ENCODE assay signal across 16 cellular contexts in the genomic region with DNA sequence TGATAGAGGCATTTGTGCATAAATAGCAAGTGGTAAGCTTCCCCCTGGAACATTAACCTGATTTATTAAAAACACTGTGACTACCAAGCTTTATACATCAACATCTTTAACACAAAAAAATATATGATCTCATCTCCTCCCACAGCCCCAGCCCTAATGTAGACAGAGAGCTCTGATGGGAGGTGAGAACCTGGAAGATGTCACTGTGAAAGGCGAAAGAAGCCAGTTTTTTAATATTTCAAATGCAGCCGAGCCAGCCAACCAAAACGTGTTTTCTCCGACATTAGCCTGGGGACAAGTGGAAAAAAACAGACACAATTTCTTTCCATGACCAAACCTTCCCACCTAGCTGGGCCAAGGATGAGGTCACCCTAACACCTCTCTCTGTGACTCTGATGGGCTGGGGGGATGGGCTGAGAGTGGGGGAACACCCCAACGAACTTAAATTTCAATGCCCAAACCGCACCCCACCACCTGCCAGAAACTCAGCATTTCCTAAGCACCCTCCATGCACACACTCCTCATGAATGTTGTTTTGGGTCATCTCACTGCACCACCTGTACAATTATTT.
DNase-seq lines count a peak whose midpoint lies in the region; ATAC-seq and TF ChIP-seq lines count a peak whose summit lies in the region.
"Had no signal": no experiment of that assay in that cellular context is flagged by ENCODE, and none has a peak within 500 bp of the region (broad histone marks: within the 10 kb centered on the region; RNA-seq: fewer than 3 reads in every experiment).

No MANE protein-coding gene starts in this region.

- no peak overlapping the region for H3K27ac Mint-ChIP-seq in T-helper 2 cell treated with Interferon-gamma antibody and Interleukin-4, amounts not matched to agents 5 μg/mL and 100 μg/mL, for 36 hours

- H3K4me3 Mint-ChIP-seq in T-helper 2 cell treated with Interferon-gamma antibody and Interleukin-4, amounts not matched to agents 5 μg/mL and 100 μg/mL, for 36 hours = no peak overlapping the region

- no peaks in the 10 kb centered on the region for H3K36me3 Mint-ChIP-seq in T-helper 2 cell treated with Interferon-gamma antibody and Interleukin-4, amounts not matched to agents 5 μg/mL and 100 μg/mL, for 36 hours (ENCODE audit: low read depth)

- DNase-seq in NCI-H345 treated with DMSO at 0.1 percent for 48 hours (lab: John Stamatoyannopoulos, UW; ENCODE audit: unreplicated experiment) (peak; percentile 26), NCI-H345 (lab: John Stamatoyannopoulos, UW) (no peak), RWPE2 (ENCODE audit: low spot score) (peak; percentile 65), left kidney (ENCODE audit: low read depth, low spot score) (peak; percentile 44)
- no peak for DNase-seq in T-helper 2 cell treated with Interferon-gamma antibody and Interleukin-4, amounts not matched to agents 5 μg/mL and 100 μg/mL, for 36 hours (ENCODE audit: low spot score)
- no peak for DNase-seq in stimulated activated CD4-positive, alpha-beta T cell treated with anti-CD3 and anti-CD28 coated beads, Interleukin-2, amount 100 ng/mL, for 48 hours
- DNase-seq: C1 segment of cervical spinal cord, GM23248, NCI-H1048, NCI-H146, NCI-H2081 treated with DMSO at 0.1 percent for 48 hours, NCI-H510A had no signal

- H3K4me3 ChIP-seq in RWPE2 (ENCODE audit: severe bottlenecking) = no peak overlapping the region
- H3K4me3 ChIP-seq in stomach smooth muscle (ENCODE audit: low read length in 2 of 2) = peak overlapping the region in 1 of 2 donors; percentile 20
- H3K4me3 ChIP-seq: GM23248, K562 had no signal

- H3K27me3 Mint-ChIP-seq in T-helper 2 cell treated with Interferon-gamma antibody and Interleukin-4, amounts not matched to agents 5 μg/mL and 100 μg/mL, for 36 hours (ENCODE audit: low read depth) = no peaks in the 10 kb centered on the region

- H3K4me1 Mint-ChIP-seq in T-helper 2 cell treated with Interferon-gamma antibody and Interleukin-4, amounts not matched to agents 5 μg/mL and 100 μg/mL, for 36 hours (ENCODE audit: low read depth) = peaks cover 2% of the 10 kb centered on the region

- no peak overlapping the region for H3K27ac ChIP-seq in RWPE2 (ENCODE audit: poor library complexity, severe bottlenecking)
- H3K27ac ChIP-seq in stomach smooth muscle (ENCODE audit: low read length) = peak overlapping the region; percentile 73
- H3K27ac ChIP-seq: GM23248, HL-60 had no signal

- no peak for TF ChIP-seq CTCF in RWPE2 (IDR thresholded peaks at IDR 0.05; ENCODE audit: poor library complexity, severe bottlenecking)

- H3K27me3 ChIP-seq in RWPE2 (ENCODE audit: insufficient read depth, poor library complexity, severe bottlenecking) (no peaks in the 10 kb centered on the region), stomach smooth muscle (ENCODE audit: control insufficient read depth in 1 of 2, insufficient read depth in 2 of 2, low read length in 2 of 2) (no peaks in the 10 kb centered on the region)

- H3K36me3 ChIP-seq in RWPE2 (ENCODE audit: low read depth) (no peaks in the 10 kb centered on the region), stomach smooth muscle (ENCODE audit: control insufficient read depth in 2 of 2, insufficient read depth in 2 of 2, low read length in 2 of 2) (no peaks in the 10 kb centered on the region)

- ATAC-seq in RWPE2 (ENCODE audit: low read depth) (no peak), HG02571 (IDR thresholded peaks at IDR 0.05; ENCODE audit: unreplicated experiment) (no peak)
- ATAC-seq: K562 had no signal

- H3K9me3 Mint-ChIP-seq in T-helper 2 cell treated with Interferon-gamma antibody and Interleukin-4, amounts not matched to agents 5 μg/mL and 100 μg/mL, for 36 hours = peaks cover 11% of the 10 kb centered on the region

- H3K4me1 ChIP-seq in RWPE2 (ENCODE audit: insufficient read depth, poor library complexity, severe bottlenecking) (no peaks in the 10 kb centered on the region), stomach smooth muscle (ENCODE audit: control insufficient read depth, insufficient read depth, low read length) (peaks cover 26% of the 10 kb centered on the region)

- peak overlapping the region in 1 of 2 donors; percentile 4 for H3K9ac ChIP-seq in stomach smooth muscle (ENCODE audit: low read length in 2 of 2)
- H3K9ac ChIP-seq: GM23248 had no signal

- H3K9me3 ChIP-seq in RWPE2 (ENCODE audit: severe bottlenecking) (no peaks in the 10 kb centered on the region), stomach smooth muscle (ENCODE audit: control insufficient read depth in 2 of 2, low read length in 2 of 2) (peaks cover 0 to 4% of the 10 kb centered on the region in 2 donors)

Comparison
In these comparisons a context has a peak if more than half of its experiments do, and no peak if none do; other contexts are left out.
1. DNase-seq: peak in NCI-H345 treated with DMSO at 0.1 percent for 48 hours (single experiment), RWPE2 (single experiment) and left kidney (single experiment); none in NCI-H345 (single experiment), T-helper 2 cell treated with Interferon-gamma antibody and Interleukin-4, amounts not matched to agents 5 μg/mL and 100 μg/mL, for 36 hours (single experiment) and stimulated activated CD4-positive, alpha-beta T cell treated with anti-CD3 and anti-CD28 coated beads, Interleukin-2, amount 100 ng/mL, for 48 hours (0 of 2).